In genomic region chr5:122182491-122182921, GRCh38 we compare ENCODE assay signal across 10 cellular contexts. TPM values are rescaled to one million over a fixed set of nuclear protein-coding genes. Genes with fewer than 3 reads are reported as not detected.
DNase-seq lines count a peak whose midpoint lies in the region; ATAC-seq and TF ChIP-seq lines count a peak whose summit lies in the region.
"Had no signal": no experiment of that assay in that cellular context is flagged by ENCODE, and none has a peak within 500 bp of the region (broad histone marks: within the 10 kb centered on the region; RNA-seq: fewer than 3 reads in every experiment).

No MANE protein-coding gene starts in this region.

- H3K4me1 Mint-ChIP-seq in HFFc6 (ENCODE audit: low read depth) (peaks cover 63% of the 10 kb centered on the region), WTC11 (peaks cover 36% of the 10 kb centered on the region)
- H3K4me1 Mint-ChIP-seq: memory B cell had no signal

- POLR2A ChIA-PET in WTC11 (lab: Charles Lee) = no interaction called here

- no peak for TF ChIP-seq CTCF in HFFc6 (IDR thresholded peaks at IDR 0.05)
- TF ChIP-seq CTCF in WTC11 (IDR thresholded peaks at IDR 0.05) = no peak
- TF ChIP-seq CTCF in right atrium auricular region (IDR thresholded peaks at IDR 0.05) = no peak

- ATAC-seq in WTC11 (peak; percentile 88), HG02870 (IDR thresholded peaks at IDR 0.05; ENCODE audit: unreplicated experiment) (no peak), GM21825 (IDR thresholded peaks at IDR 0.05; ENCODE audit: unreplicated experiment) (no peak)

- H3K27me3 ChIP-seq in right atrium auricular region = no peaks in the 10 kb centered on the region

- peak; percentile 75 for DNase-seq in HFFc6
- peak; percentile 21 for DNase-seq in WTC11 (ENCODE audit: low spot score)
- DNase-seq in right atrium auricular region (ENCODE audit: low spot score) = peak; percentile 77
- DNase-seq in stimulated activated CD4-positive, alpha-beta T cell treated with anti-CD3 and anti-CD28 coated beads, Interleukin-1b, Interleukin-23, amount 100 ng/mL, for 48 hours = no peak
- no peak for DNase-seq in NCI-H524 treated with DMSO at 0.1 percent for 48 hours (lab: John Stamatoyannopoulos, UW)
- DNase-seq: activated T-cell treated with anti-CD3 and anti-CD28 coated beads, Interleukin-2, amount 50 U/mL, for 1 hour had no signal

- peaks cover 1% of the 10 kb centered on the region; the same call in 1 of the 2 replicates for H3K27me3 Mint-ChIP-seq in HFFc6 (ENCODE audit: insufficient read depth)
- no peaks in the 10 kb centered on the region for H3K27me3 Mint-ChIP-seq in WTC11 (ENCODE audit: low read depth)

- CTCF ChIA-PET in WTC11 (lab: Charles Lee) = interaction anchor here (0.9 to 2.2 kb wide), 5 partner anchors 12 to 91 kb away, joined by 3 to 8 read pairs (median 6); no protein-coding TSS in a partner anchor

- peaks cover 14% of the 10 kb centered on the region for H3K36me3 Mint-ChIP-seq in HFFc6 (ENCODE audit: low read depth)
- no peaks in the 10 kb centered on the region for H3K36me3 Mint-ChIP-seq in WTC11
- H3K36me3 Mint-ChIP-seq: memory B cell had no signal

- H3K36me3 ChIP-seq in right atrium auricular region = no peaks in the 10 kb centered on the region

- H3K9me3 Mint-ChIP-seq in HFFc6 (peaks cover 6% of the 10 kb centered on the region), WTC11 (peaks cover 14% of the 10 kb centered on the region)

- peak overlapping the region; percentile 38 to 67 for H3K27ac ChIP-seq in right atrium auricular region
- peak overlapping the region in 20 of 21 experiments; percentile 55 to 86 (median 74) for H3K27ac ChIP-seq in skin epidermis

- H3K9me3 ChIP-seq in right atrium auricular region = no peaks in the 10 kb centered on the region

- H3K4me3 Mint-ChIP-seq in HFFc6 (peak overlapping the region; percentile 87), WTC11 (peak overlapping the region; percentile 24)
- H3K4me3 Mint-ChIP-seq: memory B cell had no signal

- peaks cover 0 to 18% of the 10 kb centered on the region in 2 donors for H3K4me1 ChIP-seq in right atrium auricular region

- H3K27ac Mint-ChIP-seq in HFFc6 (peak overlapping the region; percentile 90), WTC11 (peak overlapping the region; percentile 78; the same call in 1 of the 2 replicates)
- H3K27ac Mint-ChIP-seq: memory B cell had no signal

- H3K4me3 ChIP-seq in right atrium auricular region (no peak overlapping the region), skin epidermis (peak overlapping the region in 1 of 7 experiments; percentile 7)

TF ChIP-seq in WTC11, 78 proteins besides CTCF, POLR2A, EP300 and RAD21:
- no peak for TF ChIP-seq RELA (CRISPR knock-in tag; IDR thresholded peaks at IDR 0.05; ENCODE audit: borderline replicate concordance)
- TF ChIP-seq OVOL2 (CRISPR knock-in tag; IDR thresholded peaks at IDR 0.05; ENCODE audit: borderline replicate concordance) = no peak
- TF ChIP-seq TEAD1 (CRISPR knock-in tag; IDR thresholded peaks at IDR 0.05) = peak; percentile 41; the same call in 1 of the 2 replicates
- TF ChIP-seq, protein P1, sequence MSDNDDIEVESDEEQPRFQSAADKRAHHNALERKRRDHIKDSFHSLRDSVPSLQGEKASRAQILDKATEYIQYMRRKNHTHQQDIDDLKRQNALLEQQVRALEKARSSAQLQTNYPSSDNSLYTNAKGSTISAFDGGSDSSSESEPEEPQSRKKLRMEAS (CRISPR knock-in tag; IDR thresholded peaks at IDR 0.05) = peak; percentile 52; the same call in 1 of the 2 replicates
- TF ChIP-seq FOXK1 (CRISPR knock-in tag; IDR thresholded peaks at IDR 0.05) = no peak

RNA-seq across cellular contexts. Expression of gene ZNF474, which starts 53.2 kb away (rescaled TPM):
- total RNA-seq in HFFc6 (2021; fragmentation: NEBNext Ultra II Directional; extraction: Animal tissue kit (Norgen Biotek cat#: 25700)) = under 1 TPM in 5 of 6 experiments, not detected in 1; 0.10 to 0.28 (median 0.16) TPM
- total RNA-seq in WTC11 (2021) (not detected in 3 replicates), right atrium auricular region (not detected)

Comparison
In these comparisons a context has a peak if more than half of its experiments do, and no peak if none do; other contexts are left out.
1. DNase-seq: peak in HFFc6 (single experiment), WTC11 (single experiment) and right atrium auricular region (single experiment); none in stimulated activated CD4-positive, alpha-beta T cell treated with anti-CD3 and anti-CD28 coated beads, Interleukin-1b, Interleukin-23, amount 100 ng/mL, for 48 hours (single experiment) and NCI-H524 treated with DMSO at 0.1 percent for 48 hours (single experiment).